ENCODE assay signal across 8 cellular contexts in genomic region chr19:13152854-13153626, GRCh38. TPM values are rescaled to one million over a fixed set of nuclear protein-coding genes. Genes with fewer than 3 reads are reported as not detected.
DNase-seq lines count a peak whose midpoint lies in the region; TF ChIP-seq lines count a peak whose summit lies in the region.

No MANE protein-coding gene starts in this region.

- TF ChIP-seq CTCF in AG09319 (IDR thresholded peaks at IDR 0.05; ENCODE audit: low read depth, low read length), result peak; percentile 6

- TF ChIP-seq POLR2A in GM19193 (IDR thresholded peaks at IDR 0.05; ENCODE audit: extremely low read depth, insufficient read depth, insufficient read length), result peak; percentile 100

- DNase-seq in AG09319 (ENCODE audit: extremely low read depth, low read depth) (peak; percentile 91), HUDEP-2 (lab: John Stamatoyannopoulos, UW; ENCODE audit: unreplicated experiment in 76 of 76) (peak in 75 of 76 experiments; percentile 63 to 99 (median 96)), lung microvascular endothelial cell (ENCODE audit: low read depth in 2 of 2) (peak; percentile 95 to 97)
- DNase-seq in NK-92 treated with Interleukin-12 subunit alpha and Interleukin-12 subunit beta, amount 100 ng/mL, for 24 hours (lab: John Stamatoyannopoulos, UW), result peak; percentile 94
- peak; percentile 99 for DNase-seq in activated CD8-positive, alpha-beta memory T cell treated with anti-CD3 and anti-CD28 coated beads for 24 hours
- peak; percentile 99 for DNase-seq in effector CD4-positive, alpha-beta T cell
- peak; percentile 89 to 98 (median 96) for DNase-seq in stimulated activated CD4-positive, alpha-beta T cell treated with anti-CD3 and anti-CD28 coated beads, TNF-alpha, amount 100 ng/mL, for 4 hours (ENCODE audit: low read depth in 3 of 3)

RNA-seq across cellular contexts. Expression of gene IER2, which starts 2.8 kb away (rescaled TPM):
- 19.0 and 31.2 TPM in 2 replicates for total RNA-seq in lung microvascular endothelial cell

RNA-seq across cellular contexts. Expression of gene STX10, which starts 2.9 kb away (rescaled TPM):
- total RNA-seq in lung microvascular endothelial cell, result 46.4 and 56.0 TPM in 2 replicates

RNA-seq across cellular contexts. Expression of gene NACC1, which starts 35.0 kb away (rescaled TPM):
- 32.7 and 34.1 TPM in 2 replicates for total RNA-seq in lung microvascular endothelial cell

RNA-seq across cellular contexts. Expression of gene TRMT1, which starts 36.5 kb away (rescaled TPM):
- 17.4 and 26.6 TPM in 2 replicates for total RNA-seq in lung microvascular endothelial cell

RNA-seq across cellular contexts. Expression of gene LYL1, which starts 50.4 kb away (rescaled TPM):
- total RNA-seq in lung microvascular endothelial cell, result 17.3 and 28.8 TPM in 2 replicates

Comparison
In these comparisons a context has a peak if more than half of its experiments do, and no peak if none do; other contexts are left out.
1. Peak in every context shown above with its lines: DNase-seq.